ENCODE assay signal across 14 cellular contexts in the genomic region with DNA sequence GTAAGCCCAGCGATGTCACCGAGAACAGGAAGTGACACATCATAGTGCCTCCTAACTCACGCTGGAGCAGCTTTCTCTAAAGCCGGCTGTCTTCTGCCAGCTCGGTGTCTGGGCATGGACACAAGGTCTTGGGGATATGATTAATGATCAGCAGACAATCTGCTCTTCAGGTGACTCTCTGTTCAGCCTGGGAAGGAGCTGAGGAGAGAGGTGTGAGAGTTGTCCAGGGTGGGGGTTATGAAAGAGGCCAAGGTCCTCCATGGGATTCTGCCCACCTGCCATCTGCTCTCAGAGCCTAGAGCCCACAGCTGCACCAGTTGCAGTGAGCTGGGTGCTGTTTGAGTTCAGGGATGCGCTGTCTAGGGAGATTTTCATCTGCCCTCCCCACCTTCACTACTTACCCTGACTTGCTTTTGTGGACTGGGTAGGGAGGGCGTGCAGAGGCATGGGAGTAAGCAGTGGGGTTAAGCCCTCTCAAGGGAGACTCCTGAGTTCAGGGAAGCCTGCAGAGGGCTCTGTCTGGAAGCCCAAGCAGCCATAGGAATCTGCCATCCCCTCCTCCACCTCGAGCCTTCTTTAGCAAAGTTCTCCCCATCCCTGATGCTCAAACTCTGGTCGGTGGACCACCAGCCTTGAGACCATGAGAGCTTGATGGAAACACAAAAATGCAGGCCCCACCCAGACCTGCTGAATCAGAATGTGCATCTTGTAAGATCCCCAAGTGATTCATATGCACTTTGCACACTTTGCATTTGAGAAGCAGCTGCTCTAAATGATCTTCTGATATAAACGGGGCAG.
DNase-seq lines count a peak whose midpoint lies in the region; ATAC-seq, FAIRE-seq and TF ChIP-seq lines count a peak whose summit lies in the region.
"Had no signal": no experiment of that assay in that cellular context is flagged by ENCODE, and none has a peak within 500 bp of the region (broad histone marks: within the 10 kb centered on the region; RNA-seq: fewer than 3 reads in every experiment).

No MANE protein-coding gene starts in this region.

- H3K27ac ChIP-seq in brain microvascular endothelial cell = peak overlapping the region; percentile 56
- H3K27ac ChIP-seq: lower lobe of right lung had no signal

- no peaks in the 10 kb centered on the region for H3K27me3 ChIP-seq in brain microvascular endothelial cell (replicated peaks)

- FAIRE-seq in GM12891 (lab: Jason Lieb, UNC) = no peak
- FAIRE-seq: small intestine had no signal

- no peak for ATAC-seq in sciatic nerve
- ATAC-seq: stimulated activated memory B cell treated with anti-CD40 and anti-IgM and Interleukin-4, amounts not matched to agents 10 μg/mL and 1 μg/mL and 100 μg/mL, for 72 hours had no signal

- in situ Hi-C loops in brain microvascular endothelial cell (cut with HindIII; ENCODE audit: low pct_ligation_motif_present, low sequenced_read_pairs) = no loop called here

- TF ChIP-seq CTCF in brain microvascular endothelial cell (IDR thresholded peaks at IDR 0.05; ENCODE audit: low read depth, low read length, missing control alignments) (no peak), GM20000 (IDR thresholded peaks at IDR 0.05; ENCODE audit: extremely low read depth, missing control alignments) (no peak)

- intact Hi-C loops in sciatic nerve (cut with DNase I) = no loop called here

- no peak for TF ChIP-seq POLR2A in GM12891 (IDR thresholded peaks at IDR 0.05; ENCODE audit: low read depth, low read length)

- H3K36me3 ChIP-seq in brain microvascular endothelial cell (replicated peaks) = no peaks in the 10 kb centered on the region
- H3K36me3 ChIP-seq: lower lobe of right lung had no signal

- DNase-seq in EH (ENCODE audit: low read depth) = peak; percentile 90
- peak; percentile 7 for DNase-seq in MV-4-11 (lab: John Stamatoyannopoulos, UW)
- DNase-seq in brain microvascular endothelial cell = peak; percentile 74
- DNase-seq in lung microvascular endothelial cell (ENCODE audit: low read depth in 2 of 2) = peak; percentile 8 to 88
- DNase-seq in sciatic nerve (ENCODE audit: low spot score) = no peak
- no peak for DNase-seq in GM20000 (ENCODE audit: low spot score)
- no peak for DNase-seq in GM12891 (ENCODE audit: insufficient read length, low spot score)
- DNase-seq in NCI-H2081 (lab: John Stamatoyannopoulos, UW) = no peak
- DNase-seq: activated T-cell treated with anti-CD3 and anti-CD28 coated beads for 4 hours, lower lobe of right lung, NCI-H1417 treated with DMSO at 0.1 percent for 48 hours, small intestine, T-helper 2 cell had no signal

- H3K4me3 ChIP-seq in brain microvascular endothelial cell (ENCODE audit: low read depth, low read length) = no peak overlapping the region
- H3K4me3 ChIP-seq: lower lobe of right lung had no signal

TF ChIP-seq in GM12891, 5 proteins besides CTCF, POLR2A, EP300 and RAD21:
- no peak for TF ChIP-seq POU2F2 (IDR thresholded peaks at IDR 0.05; ENCODE audit: low read depth, low read length)
- TF ChIP-seq POLR2AphosphoS5 (IDR thresholded peaks at IDR 0.05; ENCODE audit: low read depth, low read length) = no peak
- TF ChIP-seq SPI1 (IDR thresholded peaks at IDR 0.05; ENCODE audit: low read depth, low read length) = no peak
- TF ChIP-seq TAF1 (IDR thresholded peaks at IDR 0.05; ENCODE audit: low read depth, low read length) = no peak
- TF ChIP-seq PAX5 (IDR thresholded peaks at IDR 0.05; ENCODE audit: insufficient read depth, low read length, severe bottlenecking) = no peak

Comparison
In these comparisons a context has a peak if more than half of its experiments do, and no peak if none do; other contexts are left out.
1. DNase-seq: peak in EH (single experiment), MV-4-11 (single experiment), brain microvascular endothelial cell (single experiment) and lung microvascular endothelial cell (2 of 2); none in sciatic nerve (single experiment), GM20000 (single experiment), GM12891 (single experiment) and NCI-H2081 (0 of 2).